ENCODE assay signal across 8 cellular contexts in genomic region chr16:19804538-19805323, GRCh38.
A peak's percentile ranks its signal among the peaks of the same experiment; 100 is the strongest.
DNase-seq lines count a peak whose midpoint lies in the region; ATAC-seq and TF ChIP-seq lines count a peak whose summit lies in the region.

No MANE protein-coding gene starts in this region.

- peak overlapping the region; percentile 55 for H3K4me3 Mint-ChIP-seq in activated naive CD4-positive, alpha-beta T cell treated with anti-CD3 and anti-CD28 coated beads, Interleukin-2, amount 10 ng/mL, durations not matched to agents 7 days and 5 days

- H3K9me3 ChIP-seq in HUES48 (ENCODE audit: control insufficient read depth, insufficient read depth, low read length), result peaks cover 19% of the 10 kb centered on the region
- H3K9me3 ChIP-seq in suprapubic skin, result no peaks in the 10 kb centered on the region
- no peaks in the 10 kb centered on the region for H3K9me3 ChIP-seq in smooth muscle cell (replicated peaks; ENCODE audit: low read depth)

- 48% methylated on average over 10 of the region's 10 CpGs for WGBS in suprapubic skin
- WGBS in smooth muscle cell (ENCODE audit: low lambda C conversion rate), result 79% methylated on average over 10 of the region's 10 CpGs

- peaks cover 49% of the 10 kb centered on the region for H3K4me1 Mint-ChIP-seq in activated naive CD4-positive, alpha-beta T cell treated with anti-CD3 and anti-CD28 coated beads, Interleukin-2, amount 10 ng/mL, durations not matched to agents 7 days and 5 days

- H3K4me2 ChIP-seq in smooth muscle cell, result no peak overlapping the region

- ATAC-seq in left lobe of liver (peak; percentile 34), GM21528 (IDR thresholded peaks at IDR 0.05; ENCODE audit: low FRiP score, unreplicated experiment) (no peak), HG02970 (IDR thresholded peaks at IDR 0.05; ENCODE audit: low FRiP score, unreplicated experiment) (no peak)

- DNase-seq in NOMO-1 (lab: John Stamatoyannopoulos, UW; ENCODE audit: unreplicated experiment in 2 of 2) (peak; percentile 42 to 57), left lobe of liver (ENCODE audit: low spot score) (no peak), suprapubic skin (ENCODE audit: low spot score in 2 of 2) (peak; percentile 81 to 83), smooth muscle cell (lab: John Stamatoyannopoulos, UW; ENCODE audit: unreplicated experiment) (no peak)
- peak; percentile 82 for DNase-seq in activated naive CD4-positive, alpha-beta T cell treated with anti-CD3 and anti-CD28 coated beads, Interleukin-2, amount 10 ng/mL, durations not matched to agents 7 days and 5 days

- H3K4me1 ChIP-seq in HUES48 (ENCODE audit: control insufficient read depth, insufficient read depth, low read length), result peaks cover 5% of the 10 kb centered on the region; the same call in 1 of the 2 replicates
- no peaks in the 10 kb centered on the region for H3K4me1 ChIP-seq in suprapubic skin
- peaks cover 7% of the 10 kb centered on the region for H3K4me1 ChIP-seq in smooth muscle cell (ENCODE audit: low read depth)

- H3K27me3 Mint-ChIP-seq in activated naive CD4-positive, alpha-beta T cell treated with anti-CD3 and anti-CD28 coated beads, Interleukin-2, amount 10 ng/mL, durations not matched to agents 7 days and 5 days, result no peaks in the 10 kb centered on the region

- CTCF ChIA-PET in activated naive CD4-positive, alpha-beta T cell treated with anti-CD3 and anti-CD28 coated beads, Interleukin-2, amount 10 ng/mL, durations not matched to agents 7 days and 5 days (lab: Charles Lee), result no interaction called here

- no peaks in the 10 kb centered on the region for H3F3A ChIP-seq in smooth muscle cell (ENCODE audit: low read depth)

- peaks cover 19% of the 10 kb centered on the region for H3K36me3 Mint-ChIP-seq in activated naive CD4-positive, alpha-beta T cell treated with anti-CD3 and anti-CD28 coated beads, Interleukin-2, amount 10 ng/mL, durations not matched to agents 7 days and 5 days

- H3K27ac ChIP-seq in HUES48 (ENCODE audit: low read depth, low read length) (peak overlapping the region; percentile 30), suprapubic skin (peak overlapping the region; percentile 7), smooth muscle cell (ENCODE audit: low read depth) (no peak overlapping the region)

- no peak overlapping the region for H2AFZ ChIP-seq in smooth muscle cell (ENCODE audit: low read depth)

- TF ChIP-seq POLR2A in suprapubic skin (IDR thresholded peaks at IDR 0.05), result no peak

- H3K36me3 ChIP-seq in HUES48 (ENCODE audit: control insufficient read depth, insufficient read depth, low read length) (no peaks in the 10 kb centered on the region), suprapubic skin (no peaks in the 10 kb centered on the region), smooth muscle cell (ENCODE audit: low read depth) (no peaks in the 10 kb centered on the region)

- no peaks in the 10 kb centered on the region for H4K20me1 ChIP-seq in smooth muscle cell (ENCODE audit: low read depth)

- H3K9ac ChIP-seq in HUES48 (ENCODE audit: low read depth, low read length), result no peak overlapping the region
- H3K9ac ChIP-seq in smooth muscle cell (ENCODE audit: low read depth), result no peak overlapping the region

- TF ChIP-seq CTCF in suprapubic skin (IDR thresholded peaks at IDR 0.05) (no peak), smooth muscle cell (IDR thresholded peaks at IDR 0.05; ENCODE audit: borderline replicate concordance, insufficient read depth, poor library complexity, severe bottlenecking) (no peak)

- H3K27ac Mint-ChIP-seq in activated naive CD4-positive, alpha-beta T cell treated with anti-CD3 and anti-CD28 coated beads, Interleukin-2, amount 10 ng/mL, durations not matched to agents 7 days and 5 days, result peak overlapping the region; percentile 93

- H3K4me3 ChIP-seq in HUES48 (ENCODE audit: low read depth, low read length) (no peak overlapping the region), suprapubic skin (no peak overlapping the region), smooth muscle cell (no peak overlapping the region)

- TF ChIP-seq EP300 in suprapubic skin (IDR thresholded peaks at IDR 0.05), result no peak

- H3K79me2 ChIP-seq in smooth muscle cell (ENCODE audit: low read depth), result no peaks in the 10 kb centered on the region

- peaks cover 16% of the 10 kb centered on the region for H3K9me3 Mint-ChIP-seq in activated naive CD4-positive, alpha-beta T cell treated with anti-CD3 and anti-CD28 coated beads, Interleukin-2, amount 10 ng/mL, durations not matched to agents 7 days and 5 days

- no peaks in the 10 kb centered on the region for H3K27me3 ChIP-seq in HUES48 (ENCODE audit: control insufficient read depth, insufficient read depth, low read length)
- H3K27me3 ChIP-seq in suprapubic skin, result no peaks in the 10 kb centered on the region
- no peaks in the 10 kb centered on the region for H3K27me3 ChIP-seq in smooth muscle cell (ENCODE audit: low read depth)

Comparison
In these comparisons a context has a peak if more than half of its experiments do, and no peak if none do; other contexts are left out.
1. DNase-seq: peak in NOMO-1 (2 of 2), activated naive CD4-positive, alpha-beta T cell treated with anti-CD3 and anti-CD28 coated beads, Interleukin-2, amount 10 ng/mL, durations not matched to agents 7 days and 5 days (single experiment) and suprapubic skin (2 of 2); none in left lobe of liver (single experiment) and smooth muscle cell (single experiment).